In the genomic region with DNA sequence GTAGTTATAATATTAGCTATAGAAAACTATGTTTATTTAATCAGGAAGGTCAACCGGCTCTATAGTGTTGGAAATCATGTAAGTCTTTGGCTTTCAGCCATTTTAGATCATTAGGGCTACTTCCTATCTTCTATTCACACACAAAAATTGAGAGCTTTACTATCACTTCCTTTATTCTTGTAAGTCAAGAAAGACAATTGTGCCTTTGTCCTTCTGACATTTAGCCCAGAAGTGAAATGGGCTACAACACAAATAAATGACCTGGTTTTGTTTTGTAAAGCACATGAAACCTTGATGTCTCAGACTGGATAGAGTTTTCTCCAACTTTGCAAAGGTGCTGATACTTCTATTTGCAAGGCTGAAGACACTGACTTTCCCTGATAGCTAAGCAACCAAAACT, we compare ENCODE assay signal across 20 cellular contexts.
A peak's percentile ranks its signal among the peaks of the same experiment; 100 is the strongest.
DNase-seq lines count a peak whose midpoint lies in the region; ATAC-seq, FAIRE-seq and TF ChIP-seq lines count a peak whose summit lies in the region.
"Had no signal": no experiment of that assay in that cellular context is flagged by ENCODE, and none has a peak within 500 bp of the region (broad histone marks: within the 10 kb centered on the region; RNA-seq: fewer than 3 reads in every experiment).

No MANE protein-coding gene starts in this region.

- BruUV-seq in A673 (replicated peaks; lab: Mats Ljungman, UMichigan): no TSS peak

- H3K4me1 ChIP-seq in A673 (ENCODE audit: insufficient read depth, low read length, poor library complexity, severe bottlenecking) (no peaks in the 10 kb centered on the region), OCI-LY3 (ENCODE audit: low read length) (peaks cover 20% of the 10 kb centered on the region), trophoblast cell (ENCODE audit: control insufficient read depth in 1 of 2, insufficient read depth in 2 of 2, low read length in 2 of 2) (no peaks in the 10 kb centered on the region)
- H3K4me1 ChIP-seq: psoas muscle, testis had no signal

- intact Hi-C loops in A673 (cut with micrococcal nuclease; ENCODE audit: unreplicated experiment): loop anchor here (5.0 kb wide), 1 partner anchor 123 kb away; a partner anchor contains a TSS

- TF ChIP-seq CTCF in A673 (conservative IDR thresholded peaks at IDR 0.05; ENCODE audit: low read depth, low read length) (no peak), OCI-LY3 (IDR thresholded peaks at IDR 0.05; ENCODE audit: low read depth, low read length) (no peak)

- H3K36me3 ChIP-seq in A673 (ENCODE audit: insufficient read depth, low read length, poor library complexity, severe bottlenecking): no peaks in the 10 kb centered on the region
- H3K36me3 ChIP-seq in OCI-LY3 (replicated peaks; ENCODE audit: low read depth, low read length): no peaks in the 10 kb centered on the region
- H3K36me3 ChIP-seq in trophoblast cell (ENCODE audit: control insufficient read depth in 1 of 2, insufficient read depth in 2 of 2, low read length in 2 of 2): no peaks in the 10 kb centered on the region
- H3K36me3 ChIP-seq: SJSA1 had no signal

- no peak overlapping the region for H3K23ac ChIP-seq in trophoblast cell (ENCODE audit: low read length)

- ATAC-seq in GM18868 (IDR thresholded peaks at IDR 0.05; ENCODE audit: unreplicated experiment): peak; percentile 77
- ATAC-seq in HG03060 (IDR thresholded peaks at IDR 0.05; ENCODE audit: low read depth, unreplicated experiment): peak; percentile 83
- ATAC-seq: activated T-helper 17 cell treated with anti-CD3 and anti-CD28 coated beads, Interleukin-2, amount 50 U/mL, for 72 hours; left ventricle myocardium superior; naive thymus-derived CD4-positive, alpha-beta T cell; psoas muscle had no signal

- H2AFZ ChIP-seq in OCI-LY3 (ENCODE audit: low read depth, low read length) (no peak overlapping the region), trophoblast cell (ENCODE audit: insufficient read depth, low read length, poor library complexity) (no peak overlapping the region)

- no peak overlapping the region for H2BK12ac ChIP-seq in trophoblast cell (ENCODE audit: low read length)

- no peaks in the 10 kb centered on the region for H4K20me1 ChIP-seq in OCI-LY3 (ENCODE audit: insufficient read depth, low read length)

- H3K4me3 ChIP-seq in A673 (ENCODE audit: low read depth, low read length, poor library complexity, severe bottlenecking): no peak overlapping the region
- H3K4me3 ChIP-seq in OCI-LY3 (ENCODE audit: low read length): no peak overlapping the region
- no peak overlapping the region for H3K4me3 ChIP-seq in trophoblast cell (ENCODE audit: low read depth, low read length)
- H3K4me3 ChIP-seq: coronary artery, psoas muscle, SJSA1, testis had no signal

- no peaks in the 10 kb centered on the region for H3K9me3 ChIP-seq in A673 (ENCODE audit: low read depth, low read length, poor library complexity, severe bottlenecking)
- H3K9me3 ChIP-seq in OCI-LY3 (ENCODE audit: insufficient read depth, low read length): no peaks in the 10 kb centered on the region
- H3K9me3 ChIP-seq in trophoblast cell (ENCODE audit: insufficient read depth, low read depth, low read length): no peaks in the 10 kb centered on the region
- H3K9me3 ChIP-seq: SJSA1, testis had no signal

- H3K4me2 ChIP-seq in OCI-LY3 (ENCODE audit: low read length): peak overlapping the region; percentile 13
- H3K4me2 ChIP-seq in trophoblast cell (ENCODE audit: low read length): no peak overlapping the region

- no peaks in the 10 kb centered on the region for H3K79me2 ChIP-seq in OCI-LY3 (ENCODE audit: low read length)
- no peaks in the 10 kb centered on the region for H3K79me2 ChIP-seq in trophoblast cell (ENCODE audit: control insufficient read depth, insufficient read depth, low read length, poor library complexity)

- no peak overlapping the region for H2BK120ac ChIP-seq in trophoblast cell (ENCODE audit: insufficient read depth, low read length, poor library complexity)

- H3K9ac ChIP-seq in OCI-LY3 (ENCODE audit: low read length): no peak overlapping the region
- H3K9ac ChIP-seq in trophoblast cell (ENCODE audit: low read length): no peak overlapping the region

- H3K27me3 ChIP-seq in A673 (replicated peaks; ENCODE audit: insufficient read depth, low read depth, low read length, poor library complexity) (no peaks in the 10 kb centered on the region), OCI-LY3 (ENCODE audit: low read depth, low read length) (no peaks in the 10 kb centered on the region), trophoblast cell (ENCODE audit: insufficient read depth, low read length) (no peaks in the 10 kb centered on the region)
- H3K27me3 ChIP-seq: SJSA1, testis had no signal

- no peak overlapping the region for H3K27ac ChIP-seq in A673 (ENCODE audit: low read depth, low read length, poor library complexity, severe bottlenecking)
- peak overlapping the region; percentile 24; the same call in 1 of the 2 replicates for H3K27ac ChIP-seq in OCI-LY3 (ENCODE audit: low read length)
- H3K27ac ChIP-seq in trophoblast cell (ENCODE audit: low read depth, low read length): no peak overlapping the region
- H3K27ac ChIP-seq: coronary artery, psoas muscle, SJSA1, testis had no signal

- no peak overlapping the region for H3K14ac ChIP-seq in trophoblast cell (ENCODE audit: low read length)

- no peak overlapping the region for H3K18ac ChIP-seq in trophoblast cell (ENCODE audit: low read length)

- H2BK5ac ChIP-seq in trophoblast cell (ENCODE audit: low read depth, low read length, poor library complexity): no peak overlapping the region

- H4K8ac ChIP-seq in trophoblast cell (ENCODE audit: low read depth, low read length): no peak overlapping the region

- POLR2A ChIA-PET in A673 (lab: Charles Lee; ENCODE audit: low non-redundant PET): no interaction called here

- H3K79me1 ChIP-seq in trophoblast cell (ENCODE audit: low read length): no peaks in the 10 kb centered on the region

- no peak overlapping the region for H2AK5ac ChIP-seq in trophoblast cell (ENCODE audit: low read length)

- CTCF ChIA-PET in A673 (lab: Charles Lee): interaction anchor here (0.7 kb wide), 1 partner anchor 215 kb away, joined by 4 read pairs; no protein-coding TSS in a partner anchor

- WGBS in trophoblast cell (ENCODE audit: extremely low coverage, insufficient coverage, insufficient read length): no CpG with 5 or more reads among the region's 1 CpG

- FAIRE-seq in HTR-8/SVneo (lab: Jason Lieb, UNC): no peak

- no peak overlapping the region for H4K91ac ChIP-seq in trophoblast cell (ENCODE audit: low read depth, low read length)

- peak; percentile 34 for DNase-seq in A673 (ENCODE audit: low spot score)
- DNase-seq in HTR-8/SVneo (ENCODE audit: insufficient read length, low spot score): no peak
- DNase-seq in NCI-H446 treated with DMSO at 0.1 percent for 48 hours (lab: John Stamatoyannopoulos, UW): no peak
- no peak for DNase-seq in trophoblast cell
- DNase-seq in DMS53 treated with DMSO at 0.1 percent for 48 hours (lab: John Stamatoyannopoulos, UW; ENCODE audit: unreplicated experiment): no peak
- DNase-seq: ACHN; activated CD4-positive, alpha-beta memory T cell treated with anti-CD3 and anti-CD28 coated beads, Interleukin-2, amount 10 ng/mL, durations not matched to agents 7 days and 5 days; COR-L47; left ventricle myocardium superior; naive thymus-derived CD4-positive, alpha-beta T cell; NCI-H1417 treated with DMSO at 0.1 percent for 48 hours; NCI-H526 treated with DMSO at 0.1 percent for 48 hours; psoas muscle; testis had no signal

- no peak overlapping the region for H3K4ac ChIP-seq in trophoblast cell (ENCODE audit: low read depth, low read length)

- H4K12ac ChIP-seq in trophoblast cell (ENCODE audit: low read depth, low read length): no peak overlapping the region
